In the genomic region with DNA sequence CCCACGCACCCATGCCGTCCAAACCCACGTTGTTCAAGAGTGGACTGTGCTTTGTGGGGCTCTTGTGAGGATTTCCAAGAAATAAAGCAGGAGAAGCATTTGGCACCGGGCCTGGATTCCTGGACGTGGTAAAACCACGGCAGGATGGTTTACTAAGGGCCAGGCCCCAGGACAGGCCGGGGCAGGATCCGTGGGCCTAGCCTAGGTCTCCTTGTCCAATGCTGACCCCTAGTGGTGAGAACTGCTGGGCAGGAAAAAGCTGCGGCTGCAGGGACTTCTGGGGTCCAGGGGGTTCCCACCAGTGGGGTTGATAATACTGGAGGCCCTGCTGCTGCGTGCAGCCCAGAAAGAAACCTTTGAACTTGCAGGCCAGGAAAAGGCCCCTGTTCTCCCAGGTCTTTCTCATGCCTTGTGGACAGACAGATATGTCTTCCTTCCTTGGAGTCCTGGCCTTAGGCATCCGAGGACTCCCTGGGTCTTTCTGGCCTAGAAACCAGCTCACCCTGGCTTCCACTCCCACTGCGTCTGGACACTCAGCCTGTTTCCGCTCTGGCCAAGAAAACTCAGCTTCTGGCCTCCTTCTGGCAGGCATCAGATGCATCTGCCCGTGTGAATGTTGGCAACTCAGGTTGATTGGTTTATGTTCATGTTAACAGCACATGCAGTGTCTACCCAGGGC, we compare ENCODE assay signal across 8 cellular contexts.
A peak's percentile ranks its signal among the peaks of the same experiment; 100 is the strongest.
DNase-seq lines count a peak whose midpoint lies in the region; ATAC-seq, FAIRE-seq and TF ChIP-seq lines count a peak whose summit lies in the region.

No MANE protein-coding gene starts in this region.

- H3K27me3 ChIP-seq in esophagus squamous epithelium: no peaks in the 10 kb centered on the region

- no peaks in the 10 kb centered on the region for H3K9me3 Mint-ChIP-seq in natural killer cell
- no peaks in the 10 kb centered on the region for H3K9me3 Mint-ChIP-seq in stimulated activated naive CD8-positive, alpha-beta T cell treated with anti-CD3 and anti-CD28 coated beads, Interleukin-15, amount 100 ng/mL, for 72 hours

- peaks cover 0 to 6% of the 10 kb centered on the region in 2 donors for H3K4me1 Mint-ChIP-seq in natural killer cell
- H3K4me1 Mint-ChIP-seq in stimulated activated naive CD8-positive, alpha-beta T cell treated with anti-CD3 and anti-CD28 coated beads, Interleukin-15, amount 100 ng/mL, for 72 hours: peaks cover under 1% of the 10 kb centered on the region

- no peaks in the 10 kb centered on the region for H3K36me3 Mint-ChIP-seq in natural killer cell

- 26 to 28% methylated on average over 11 of the region's 14 CpGs for WGBS in esophagus squamous epithelium, 2 donors

- peaks cover 0 to 8% (median 3%) of the 10 kb centered on the region in 3 donors for H3K4me1 ChIP-seq in esophagus squamous epithelium

- no peak overlapping the region for H3K4me3 Mint-ChIP-seq in natural killer cell
- H3K4me3 Mint-ChIP-seq in stimulated activated naive CD8-positive, alpha-beta T cell treated with anti-CD3 and anti-CD28 coated beads, Interleukin-15, amount 100 ng/mL, for 72 hours: no peak overlapping the region

- DNase-seq in AG09309 (ENCODE audit: low read depth): peak; percentile 55
- peak; percentile 76 for DNase-seq in GM12892 (ENCODE audit: insufficient read length)
- peak; percentile 41 for DNase-seq in NCI-H460 (ENCODE audit: extremely low read depth, low read depth)
- DNase-seq in activated T-cell treated with anti-CD3 and anti-CD28 coated beads for 48 hours (ENCODE audit: low read depth): peak; percentile 48
- no peak for DNase-seq in esophagus squamous epithelium (lab: John Stamatoyannopoulos, UW)
- DNase-seq in natural killer cell: peak; percentile 60
- DNase-seq in stimulated activated naive CD8-positive, alpha-beta T cell treated with anti-CD3 and anti-CD28 coated beads, Interleukin-15, amount 100 ng/mL, for 72 hours: peak; percentile 62 to 70

- no peak overlapping the region for H3K27ac Mint-ChIP-seq in natural killer cell
- H3K27ac Mint-ChIP-seq in stimulated activated naive CD8-positive, alpha-beta T cell treated with anti-CD3 and anti-CD28 coated beads, Interleukin-15, amount 100 ng/mL, for 72 hours: peak overlapping the region in 1 of 2 donors; percentile 19

- no peak for FAIRE-seq in GM12892 (lab: Jason Lieb, UNC)

- H3K36me3 ChIP-seq in esophagus squamous epithelium: peaks cover 0 to 74% (median 5%) of the 10 kb centered on the region in 3 donors

- H3K4me3 ChIP-seq in AG09309 (ENCODE audit: control insufficient read depth, low read depth, low read length) (no peak overlapping the region), esophagus squamous epithelium (no peak overlapping the region)

- no peak for TF ChIP-seq POLR2A in GM12892 (IDR thresholded peaks at IDR 0.05; ENCODE audit: low read depth, low read length)
- no peak for TF ChIP-seq POLR2A in esophagus squamous epithelium (IDR thresholded peaks at IDR 0.05)

- H3K27ac ChIP-seq in esophagus squamous epithelium: no peak overlapping the region

- peak; percentile 66 to 88 (median 80) for ATAC-seq in natural killer cell
- ATAC-seq in stimulated activated naive CD8-positive, alpha-beta T cell treated with anti-CD3 and anti-CD28 coated beads, Interleukin-15, amount 100 ng/mL, for 72 hours: peak; percentile 75
- ATAC-seq in GM19023 (IDR thresholded peaks at IDR 0.05; ENCODE audit: unreplicated experiment): no peak

- TF ChIP-seq CTCF in AG09309 (IDR thresholded peaks at IDR 0.05; ENCODE audit: control insufficient read depth, insufficient read depth, low read depth, low read length, missing control alignments) (peak; percentile 99), esophagus squamous epithelium (IDR thresholded peaks at IDR 0.05) (peak; percentile 57 to 95 (median 88)), natural killer cell (IDR thresholded peaks at IDR 0.05) (peak; percentile 90)

- no peaks in the 10 kb centered on the region for H3K27me3 Mint-ChIP-seq in natural killer cell (ENCODE audit: low read depth in 2 of 2)
- no peaks in the 10 kb centered on the region for H3K27me3 Mint-ChIP-seq in stimulated activated naive CD8-positive, alpha-beta T cell treated with anti-CD3 and anti-CD28 coated beads, Interleukin-15, amount 100 ng/mL, for 72 hours

- intact Hi-C loops in esophagus squamous epithelium (cut with DNase I) (loop anchor here (10.0 kb wide), 1 partner anchor 1082 kb away; no protein-coding TSS in a partner anchor), natural killer cell (cut with micrococcal nuclease) (loop anchor here (1.0 to 2.0 kb wide), 2 partner anchors 54 to 267 kb away; no protein-coding TSS in a partner anchor)

- no peaks in the 10 kb centered on the region for H3K9me3 ChIP-seq in esophagus squamous epithelium
